In genomic region chr12:71756054-71756675, GRCh38 we compare ENCODE assay signal across 8 cellular contexts. TPM values are rescaled to one million over a fixed set of nuclear protein-coding genes. Genes with fewer than 3 reads are reported as not detected.
DNase-seq lines count a peak whose midpoint lies in the region; ATAC-seq and TF ChIP-seq lines count a peak whose summit lies in the region.

No MANE protein-coding gene starts in this region.

- TF ChIP-seq CTCF in foreskin fibroblast (IDR thresholded peaks at IDR 0.05; ENCODE audit: low read depth, low read length) (no peak), progenitor cell of endocrine pancreas (IDR thresholded peaks at IDR 0.05; ENCODE audit: unreplicated experiment) (no peak)

- H3K36me3 ChIP-seq in ES-I3 (ENCODE audit: insufficient read depth, low read length) = peaks cover 4% of the 10 kb centered on the region

- peak overlapping the region; percentile 69; the same call in 1 of the 2 replicates for H3K9ac ChIP-seq in ES-I3 (ENCODE audit: low read depth, low read length)

- no peak for ATAC-seq in T-helper 17 cell
- ATAC-seq in GM19463 (IDR thresholded peaks at IDR 0.05; ENCODE audit: unreplicated experiment) = no peak

- H3K27ac ChIP-seq in caudate nucleus (ENCODE audit: low read depth, low read length) = no peak overlapping the region

- H3K27ac Mint-ChIP-seq in T-helper 17 cell = peak overlapping the region; percentile 95
- no peak overlapping the region for H3K27ac Mint-ChIP-seq in progenitor cell of endocrine pancreas

- H3K9me3 ChIP-seq in ES-I3 (ENCODE audit: control insufficient read depth, insufficient read depth, low read length) (no peaks in the 10 kb centered on the region), T-helper 17 cell (ENCODE audit: control insufficient read depth, low read length, poor library complexity, severe bottlenecking) (peaks cover 12% of the 10 kb centered on the region)

- H3K9me3 Mint-ChIP-seq in progenitor cell of endocrine pancreas (ENCODE audit: low read depth) = no peaks in the 10 kb centered on the region

- peaks cover 21% of the 10 kb centered on the region for H3K4me1 Mint-ChIP-seq in T-helper 17 cell
- H3K4me1 Mint-ChIP-seq in progenitor cell of endocrine pancreas (ENCODE audit: low read depth) = peaks cover 15% of the 10 kb centered on the region

- H3K36me3 Mint-ChIP-seq in T-helper 17 cell (ENCODE audit: low read depth) (no peaks in the 10 kb centered on the region), progenitor cell of endocrine pancreas (ENCODE audit: insufficient read depth) (peaks cover 15% of the 10 kb centered on the region)

- peaks cover 8% of the 10 kb centered on the region for H3K4me1 ChIP-seq in ES-I3 (ENCODE audit: insufficient read depth, low read length)

- H3K4me3 ChIP-seq in foreskin fibroblast (ENCODE audit: low read depth in 1 of 2, low read length in 2 of 2) = peak overlapping the region; percentile 95 to 96

- H3K27me3 Mint-ChIP-seq in T-helper 17 cell = peaks cover 7% of the 10 kb centered on the region
- peaks cover 9% of the 10 kb centered on the region for H3K27me3 Mint-ChIP-seq in progenitor cell of endocrine pancreas

- DNase-seq in T-helper 17 cell = no peak
- DNase-seq in foreskin fibroblast = no peak
- DNase-seq in progenitor cell of endocrine pancreas (ENCODE audit: low spot score, unreplicated experiment) = no peak
- no peak for DNase-seq in NCI-H1694 (lab: John Stamatoyannopoulos, UW)
- DNase-seq in DMS53 treated with DMSO at 0.1 percent for 48 hours (lab: John Stamatoyannopoulos, UW; ENCODE audit: unreplicated experiment) = no peak
- no peak for DNase-seq in caudate nucleus (lab: John Stamatoyannopoulos, UW)

- peak overlapping the region; percentile 88 for H3K4me3 Mint-ChIP-seq in T-helper 17 cell
- H3K4me3 Mint-ChIP-seq in progenitor cell of endocrine pancreas (ENCODE audit: low read depth) = peak overlapping the region; percentile 87

RNA-seq across cellular contexts. Expression of gene RAB21, which starts 1.5 kb away (rescaled TPM):
- total RNA-seq in T-helper 17 cell = 10 to 100 TPM; 58.8 to 68.8 TPM
- 52.5 and 54.0 TPM in 2 replicates for total RNA-seq in progenitor cell of endocrine pancreas
